In the genomic region with DNA sequence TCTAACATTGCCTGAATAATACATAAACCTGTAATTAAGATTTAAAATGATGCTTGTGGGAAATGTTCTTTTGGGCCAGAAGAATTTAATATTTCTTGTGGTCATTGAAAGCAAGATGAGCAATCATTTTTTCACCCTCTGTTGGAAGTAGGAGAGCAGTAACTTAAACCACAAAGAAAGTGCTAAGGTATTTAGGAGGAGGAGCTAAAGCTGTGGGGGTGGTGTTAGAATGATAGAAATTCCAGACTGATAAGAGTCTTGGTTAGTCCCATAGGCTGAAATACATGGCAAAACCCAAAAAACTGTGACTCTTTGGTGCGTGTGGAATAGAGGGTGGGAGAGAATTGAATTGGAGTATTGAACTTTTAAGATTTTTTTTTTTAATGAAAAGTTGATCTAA, we compare ENCODE assay signal across 19 cellular contexts.
A peak's percentile ranks its signal among the peaks of the same experiment; 100 is the strongest.
DNase-seq lines count a peak whose midpoint lies in the region; ATAC-seq and TF ChIP-seq lines count a peak whose summit lies in the region.
"Had no signal": no experiment of that assay in that cellular context is flagged by ENCODE, and none has a peak within 500 bp of the region (broad histone marks: within the 10 kb centered on the region; RNA-seq: fewer than 3 reads in every experiment).

No MANE protein-coding gene starts in this region.

- H3K79me2 ChIP-seq in GM23338 (replicated peaks; ENCODE audit: insufficient read depth) (no peaks in the 10 kb centered on the region), mesendoderm (ENCODE audit: control insufficient read depth, insufficient read depth, low read length) (no peaks in the 10 kb centered on the region)

- H4K20me1 ChIP-seq in GM23338 (replicated peaks; ENCODE audit: insufficient read depth): no peaks in the 10 kb centered on the region
- H4K20me1 ChIP-seq: BLaER1 had no signal

- POLR2A ChIA-PET in WTC11 (lab: Charles Lee): no interaction called here

- no peak overlapping the region for H3K23ac ChIP-seq in mesendoderm (ENCODE audit: low read length)

- ATAC-seq in GM23338 (peak; percentile 57), WTC11 (peak; percentile 79), foreskin keratinocyte (peak; percentile 46)
- ATAC-seq: K562 had no signal

- TF ChIP-seq CTCF in GM23338 (conservative IDR thresholded peaks at IDR 0.05; ENCODE audit: low read depth in 2 of 2) (no peak), WTC11 (IDR thresholded peaks at IDR 0.05) (no peak), foreskin keratinocyte (conservative IDR thresholded peaks at IDR 0.05) (no peak)

- H3K4ac ChIP-seq in mesendoderm (ENCODE audit: low read depth, low read length): no peak overlapping the region

- H3K36me3 Mint-ChIP-seq in GM23338 (ENCODE audit: low read depth): peaks cover 10% of the 10 kb centered on the region
- H3K36me3 Mint-ChIP-seq in WTC11: peaks cover 15% of the 10 kb centered on the region; the same call in 1 of the 2 replicates
- H3K36me3 Mint-ChIP-seq: CD8-positive, alpha-beta memory T cell had no signal

- no peak overlapping the region for H3K56ac ChIP-seq in mesendoderm (ENCODE audit: low read length)

- H3K79me1 ChIP-seq in mesendoderm (ENCODE audit: low read length): no peaks in the 10 kb centered on the region

- H3F3A ChIP-seq in GM23338 (replicated peaks; ENCODE audit: low read depth): no peaks in the 10 kb centered on the region

- no peak overlapping the region for H3K4me2 ChIP-seq in GM23338
- H3K4me2 ChIP-seq in mesendoderm (ENCODE audit: low read length): no peak overlapping the region
- H3K4me2 ChIP-seq: BLaER1 had no signal

- H3K27ac ChIP-seq in GM23338 (ENCODE audit: low read depth) (no peak overlapping the region), foreskin keratinocyte (no peak overlapping the region), mesendoderm (ENCODE audit: low read depth, low read length) (no peak overlapping the region), SJCRH30 (no peak overlapping the region)
- H3K27ac ChIP-seq: BLaER1, GM23248 had no signal

- 100% methylated on average over 1 of the region's 1 CpG for WGBS in mesendoderm (ENCODE audit: extremely low coverage, insufficient coverage, low lambda C conversion rate)

- no peak overlapping the region for H3K9ac ChIP-seq in mesendoderm (ENCODE audit: low read length)
- H3K9ac ChIP-seq: BLaER1, GM23248 had no signal

- H3K36me3 ChIP-seq in GM23338 (ENCODE audit: insufficient read depth) (no peaks in the 10 kb centered on the region), mesendoderm (ENCODE audit: control insufficient read depth, insufficient read depth, low read length) (no peaks in the 10 kb centered on the region), SJCRH30 (no peaks in the 10 kb centered on the region)
- H3K36me3 ChIP-seq: BLaER1 had no signal

- H3K27ac Mint-ChIP-seq in GM23338 (no peak overlapping the region), WTC11 (no peak overlapping the region)
- H3K27ac Mint-ChIP-seq: CD8-positive, alpha-beta memory T cell had no signal

- no peaks in the 10 kb centered on the region for H3K4me1 ChIP-seq in GM23338 (ENCODE audit: insufficient read depth)
- H3K4me1 ChIP-seq in foreskin keratinocyte: no peaks in the 10 kb centered on the region
- H3K4me1 ChIP-seq in mesendoderm (ENCODE audit: control insufficient read depth, low read depth, low read length): peaks cover 7% of the 10 kb centered on the region
- no peaks in the 10 kb centered on the region for H3K4me1 ChIP-seq in SJCRH30
- H3K4me1 ChIP-seq: BLaER1 had no signal

- H3K4me1 Mint-ChIP-seq in GM23338: peaks cover 10% of the 10 kb centered on the region; the same call in 2 of the 3 replicates
- peaks cover 20% of the 10 kb centered on the region for H3K4me1 Mint-ChIP-seq in WTC11
- H3K4me1 Mint-ChIP-seq: CD8-positive, alpha-beta memory T cell had no signal

- H3K4me3 Mint-ChIP-seq in GM23338 (no peak overlapping the region), WTC11 (no peak overlapping the region)
- H3K4me3 Mint-ChIP-seq: CD8-positive, alpha-beta memory T cell had no signal

- no peak overlapping the region for H3K18ac ChIP-seq in mesendoderm (ENCODE audit: low read length)

- peaks cover 14% of the 10 kb centered on the region for H3K9me2 ChIP-seq in GM23338 (ENCODE audit: insufficient read depth)

- no peaks in the 10 kb centered on the region for H3K9me3 ChIP-seq in SJCRH30 (replicated peaks)
- H3K9me3 ChIP-seq: BLaER1 had no signal

- H3K4me3 ChIP-seq in GM23338: no peak overlapping the region
- H3K4me3 ChIP-seq in mesendoderm (ENCODE audit: low read length): no peak overlapping the region
- H3K4me3 ChIP-seq in SJCRH30: no peak overlapping the region
- H3K4me3 ChIP-seq: BLaER1, GM23248, K562 had no signal

- DNase-seq in GM23338 (ENCODE audit: low spot score): peak; percentile 38
- no peak for DNase-seq in WTC11 (ENCODE audit: low spot score)
- peak; percentile 6 to 40 for DNase-seq in foreskin keratinocyte
- peak; percentile 81 for DNase-seq in mesendoderm
- DNase-seq in SJCRH30: no peak
- no peak for DNase-seq in CD1c-positive myeloid dendritic cell (ENCODE audit: extremely low spot score)
- no peak for DNase-seq in NCI-H510A (lab: John Stamatoyannopoulos, UW)
- DNase-seq: CD8-positive, alpha-beta memory T cell; DMS79 treated with DMSO at 0.1 percent for 48 hours; GM23248; NCI-H1105 treated with DMSO at 0.1 percent for 48 hours; NCI-H1694; NCI-H2081 treated with DMSO at 0.1 percent for 48 hours; NCI-H510A treated with DMSO at 0.1 percent for 48 hours; NCI-H82; OCI-M1; SIG-M5 had no signal

- no peak overlapping the region for H2BK5ac ChIP-seq in mesendoderm (ENCODE audit: low read length)

- H2AFZ ChIP-seq in GM23338: no peak overlapping the region
- H2AFZ ChIP-seq: GM23248 had no signal

- CTCF ChIA-PET in WTC11 (lab: Charles Lee): interaction anchor here (0.9 kb wide), 1 partner anchor 148 kb away, joined by 4 read pairs; no protein-coding TSS in a partner anchor

- H4K5ac ChIP-seq in mesendoderm (ENCODE audit: low read length): no peak overlapping the region

- no peak overlapping the region for H2BK15ac ChIP-seq in mesendoderm (replicated peaks; ENCODE audit: low read depth)

- H4K8ac ChIP-seq in mesendoderm (ENCODE audit: low read depth, low read length): no peak overlapping the region

- H3K27me3 ChIP-seq in GM23338 (ENCODE audit: insufficient read depth): no peaks in the 10 kb centered on the region
- H3K27me3 ChIP-seq in foreskin keratinocyte: peaks cover 2% of the 10 kb centered on the region
- no peaks in the 10 kb centered on the region for H3K27me3 ChIP-seq in mesendoderm (ENCODE audit: insufficient read depth, low read length, poor library complexity)
- H3K27me3 ChIP-seq in SJCRH30: no peaks in the 10 kb centered on the region
- H3K27me3 ChIP-seq: BLaER1 had no signal

- H2AK5ac ChIP-seq in mesendoderm (ENCODE audit: low read length): no peak overlapping the region

- H3K27me3 Mint-ChIP-seq in GM23338 (ENCODE audit: insufficient read depth, low read depth, poor library complexity) (no peaks in the 10 kb centered on the region), WTC11 (ENCODE audit: low read depth) (no peaks in the 10 kb centered on the region)

- no peak overlapping the region for H2BK120ac ChIP-seq in mesendoderm (ENCODE audit: low read depth, low read length)

- H3K9me3 Mint-ChIP-seq in GM23338: peaks cover 17% of the 10 kb centered on the region
- H3K9me3 Mint-ChIP-seq in WTC11: peaks cover 24% of the 10 kb centered on the region

TF ChIP-seq in GM23338, 12 proteins besides CTCF, POLR2A, EP300 and RAD21 (continues in another document):
- TF ChIP-seq ZNF114 (CRISPR knock-in tag; IDR thresholded peaks at IDR 0.05): no peak

TF ChIP-seq in WTC11, 78 proteins besides CTCF, POLR2A, EP300 and RAD21 (continues in another document):
- TF ChIP-seq, protein P1, sequence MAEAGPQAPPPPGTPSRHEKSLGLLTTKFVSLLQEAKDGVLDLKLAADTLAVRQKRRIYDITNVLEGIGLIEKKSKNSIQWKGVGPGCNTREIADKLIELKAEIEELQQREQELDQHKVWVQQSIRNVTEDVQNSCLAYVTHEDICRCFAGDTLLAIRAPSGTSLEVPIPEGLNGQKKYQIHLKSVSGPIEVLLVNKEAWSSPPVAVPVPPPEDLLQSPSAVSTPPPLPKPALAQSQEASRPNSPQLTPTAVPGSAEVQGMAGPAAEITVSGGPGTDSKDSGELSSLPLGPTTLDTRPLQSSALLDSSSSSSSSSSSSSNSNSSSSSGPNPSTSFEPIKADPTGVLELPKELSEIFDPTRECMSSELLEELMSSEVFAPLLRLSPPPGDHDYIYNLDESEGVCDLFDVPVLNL (CRISPR knock-in tag; IDR thresholded peaks at IDR 0.05; ENCODE audit: borderline replicate concordance, low read depth): no peak
- TF ChIP-seq, protein P2, sequence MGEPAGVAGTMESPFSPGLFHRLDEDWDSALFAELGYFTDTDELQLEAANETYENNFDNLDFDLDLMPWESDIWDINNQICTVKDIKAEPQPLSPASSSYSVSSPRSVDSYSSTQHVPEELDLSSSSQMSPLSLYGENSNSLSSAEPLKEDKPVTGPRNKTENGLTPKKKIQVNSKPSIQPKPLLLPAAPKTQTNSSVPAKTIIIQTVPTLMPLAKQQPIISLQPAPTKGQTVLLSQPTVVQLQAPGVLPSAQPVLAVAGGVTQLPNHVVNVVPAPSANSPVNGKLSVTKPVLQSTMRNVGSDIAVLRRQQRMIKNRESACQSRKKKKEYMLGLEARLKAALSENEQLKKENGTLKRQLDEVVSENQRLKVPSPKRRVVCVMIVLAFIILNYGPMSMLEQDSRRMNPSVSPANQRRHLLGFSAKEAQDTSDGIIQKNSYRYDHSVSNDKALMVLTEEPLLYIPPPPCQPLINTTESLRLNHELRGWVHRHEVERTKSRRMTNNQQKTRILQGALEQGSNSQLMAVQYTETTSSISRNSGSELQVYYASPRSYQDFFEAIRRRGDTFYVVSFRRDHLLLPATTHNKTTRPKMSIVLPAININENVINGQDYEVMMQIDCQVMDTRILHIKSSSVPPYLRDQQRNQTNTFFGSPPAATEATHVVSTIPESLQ (CRISPR knock-in tag; IDR thresholded peaks at IDR 0.05): no peak
- TF ChIP-seq, protein P3, sequence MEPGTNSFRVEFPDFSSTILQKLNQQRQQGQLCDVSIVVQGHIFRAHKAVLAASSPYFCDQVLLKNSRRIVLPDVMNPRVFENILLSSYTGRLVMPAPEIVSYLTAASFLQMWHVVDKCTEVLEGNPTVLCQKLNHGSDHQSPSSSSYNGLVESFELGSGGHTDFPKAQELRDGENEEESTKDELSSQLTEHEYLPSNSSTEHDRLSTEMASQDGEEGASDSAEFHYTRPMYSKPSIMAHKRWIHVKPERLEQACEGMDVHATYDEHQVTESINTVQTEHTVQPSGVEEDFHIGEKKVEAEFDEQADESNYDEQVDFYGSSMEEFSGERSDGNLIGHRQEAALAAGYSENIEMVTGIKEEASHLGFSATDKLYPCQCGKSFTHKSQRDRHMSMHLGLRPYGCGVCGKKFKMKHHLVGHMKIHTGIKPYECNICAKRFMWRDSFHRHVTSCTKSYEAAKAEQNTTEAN (CRISPR knock-in tag; IDR thresholded peaks at IDR 0.05): no peak
- no peak for TF ChIP-seq CBFB (CRISPR knock-in tag; IDR thresholded peaks at IDR 0.05; ENCODE audit: low read depth)

Comparison
In these comparisons a context has a peak if more than half of its experiments do, and no peak if none do; other contexts are left out.
1. DNase-seq: peak in GM23338 (single experiment), foreskin keratinocyte (2 of 2) and mesendoderm (single experiment); none in WTC11 (single experiment), SJCRH30 (0 of 2), CD1c-positive myeloid dendritic cell (single experiment) and NCI-H510A (single experiment).
2. Peak in every context shown above with its lines, with median percentiles within 50 percentile points of each other: ATAC-seq.